ENCODE assay signal across 25 cellular contexts in the genomic region with DNA sequence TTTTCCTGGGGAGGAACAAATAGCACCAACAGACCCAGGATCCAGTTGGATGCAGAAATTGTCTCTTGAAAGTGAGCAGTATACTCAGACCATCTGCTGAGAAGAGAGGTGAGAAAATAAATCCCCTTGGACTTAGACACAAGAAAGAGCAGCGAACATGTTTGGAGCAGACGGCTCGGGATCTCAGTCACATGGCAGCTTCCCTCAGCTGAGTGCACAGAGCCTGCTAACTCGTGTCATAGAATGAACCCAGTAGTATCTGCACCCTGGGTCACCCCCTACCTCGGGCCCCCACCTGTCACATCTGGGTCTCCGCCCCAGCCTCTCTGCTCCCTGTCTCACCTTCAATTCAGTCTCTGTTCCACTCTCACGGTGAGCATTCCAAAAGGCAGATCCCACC.
"Had no signal": no experiment of that assay in that cellular context is flagged by ENCODE, and none has a peak within 500 bp of the region (broad histone marks: within the 10 kb centered on the region; RNA-seq: fewer than 3 reads in every experiment).

No MANE protein-coding gene starts in this region.

- H3K4me3 ChIP-seq: left lung, lower lobe of right lung, ovary, right atrium auricular region, right lobe of liver, smooth muscle cell, stomach, suprapubic skin, thoracic aorta, tibial artery, upper lobe of right lung had no signal

- H3K27ac ChIP-seq: left lung, lower lobe of right lung, ovary, right atrium auricular region, right lobe of liver, stomach, suprapubic skin, thoracic aorta, tibial artery, upper lobe of right lung had no signal

- H3K9me3 ChIP-seq: lower lobe of right lung, ovary, right atrium auricular region, right lobe of liver, stomach, suprapubic skin, thoracic aorta, tibial artery, upper lobe of right lung had no signal

- ATAC-seq: left colon; left lung; lower lobe of right lung; natural killer cell; right lobe of liver; stimulated activated naive B cell treated with anti-CD40 and anti-IgM and Interleukin-4, amounts not matched to agents 10 μg/mL and 1 μg/mL and 100 μg/mL, for 72 hours; stimulated activated naive CD8-positive, alpha-beta T cell treated with anti-CD3 and anti-CD28 coated beads, Interleukin-15, Interleukin-2, amounts not matched to agents 100 U/mL and 50 U/mL, for 24 hours; upper lobe of right lung had no signal

- H3K4me1 ChIP-seq: left lung, lower lobe of right lung, right atrium auricular region, right lobe of liver, suprapubic skin, tibial artery, upper lobe of right lung had no signal

- H3K27me3 ChIP-seq: left lung, ovary, right atrium auricular region, right lobe of liver, stomach, suprapubic skin, tibial artery, upper lobe of right lung had no signal

- DNase-seq: kidney; left colon; left lung; lower lobe of right lung; mammary epithelial cell; mesenchymal stem cell; naive B cell; natural killer cell; nephron progenitor cell; ovary; right lobe of liver; stimulated activated CD4-positive, alpha-beta T cell treated with anti-CD3 and anti-CD28 coated beads, Interleukin-1b, Interleukin-23, amount 100 ng/mL, for 48 hours; stimulated activated CD4-positive, alpha-beta T cell treated with anti-CD3 and anti-CD28 coated beads, Interleukin-2, amount 100 ng/mL, for 48 hours; stimulated activated CD4-positive, alpha-beta T cell treated with anti-CD3 and anti-CD28 coated beads, Interleukin-4, amount 100 ng/mL, for 4 hours; stimulated activated CD8-positive, alpha-beta memory T cell treated with anti-CD3 and anti-CD28 coated beads, Interleukin-4, amount 100 ng/mL, for 48 hours; stimulated activated naive B cell treated with anti-CD40 and anti-IgM and Interleukin-4, amounts not matched to agents 10 μg/mL and 1 μg/mL and 100 μg/mL, for 72 hours; stimulated activated naive CD8-positive, alpha-beta T cell treated with anti-CD3 and anti-CD28 coated beads, Interleukin-15, Interleukin-2, amounts not matched to agents 100 U/mL and 50 U/mL, for 24 hours; stomach; trophoblast cell; upper lobe of right lung had no signal

- H3K36me3 ChIP-seq: left lung, lower lobe of right lung, ovary, right atrium auricular region, right lobe of liver, stomach, suprapubic skin, thoracic aorta, tibial artery, upper lobe of right lung had no signal
